ENCODE assay signal across 13 cellular contexts in the genomic region with DNA sequence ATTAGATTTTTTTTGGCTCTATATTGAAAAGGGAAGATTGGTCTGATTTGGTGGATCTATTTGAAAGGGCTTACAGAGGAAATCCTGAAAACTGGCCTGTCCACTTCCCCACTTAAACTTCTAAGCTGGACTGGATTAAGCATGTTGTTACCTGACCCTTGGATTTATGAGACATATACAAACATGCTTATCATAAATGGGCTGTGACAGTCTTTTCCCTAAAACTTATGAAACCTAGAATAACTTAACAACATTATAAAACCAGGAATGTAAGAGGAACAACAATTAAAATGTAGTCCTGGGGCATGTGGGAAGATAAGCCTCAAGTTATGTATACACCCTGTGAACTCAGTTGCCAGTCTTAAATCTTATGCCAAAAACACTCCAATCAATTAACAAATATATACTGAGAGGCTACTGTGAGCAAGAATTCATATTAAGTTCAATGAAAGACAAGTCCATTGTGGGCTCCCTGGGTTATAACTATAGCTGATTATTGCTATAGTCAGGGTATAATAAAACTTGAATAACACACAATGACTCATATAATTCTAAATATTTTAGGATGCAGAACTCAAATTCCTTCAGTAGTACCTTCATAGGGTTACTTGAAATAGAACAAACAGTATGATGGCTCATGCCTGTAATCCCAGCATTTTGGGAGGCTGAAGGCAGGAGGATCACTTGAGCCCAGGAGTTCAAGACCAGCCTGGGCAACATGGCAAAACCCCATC.
A peak's percentile ranks its signal among the peaks of the same experiment; 100 is the strongest.
DNase-seq lines count a peak whose midpoint lies in the region; ATAC-seq and TF ChIP-seq lines count a peak whose summit lies in the region.
"Had no signal": no experiment of that assay in that cellular context is flagged by ENCODE, and none has a peak within 500 bp of the region (broad histone marks: within the 10 kb centered on the region; RNA-seq: fewer than 3 reads in every experiment).

No MANE protein-coding gene starts in this region.

- intact Hi-C loops in transverse colon (cut with DNase I; ENCODE audit: low total_unique reads), result no loop called here
- intact Hi-C loops in activated T-helper 2 cell treated with anti-CD3 and anti-CD28 coated beads, Interferon-gamma antibody, Interleukin-2, Interleukin-4, amounts not matched to agents 10 μg/mL and 5 μg/mL and 100 μg/mL, durations not matched to agents 14 hours and 24 hours and 36 hours (cut with micrococcal nuclease), result loop anchor here (5.0 to 10.0 kb wide), 4 partner anchors 38 to 642 kb away; partner anchors contain the start of gene CSNK1G1

- peaks cover 30% of the 10 kb centered on the region for H3K4me1 Mint-ChIP-seq in activated T-helper 17 cell treated with anti-CD3 and anti-CD28 coated beads, Interleukin-2, amount 50 U/mL, for 72 hours
- H3K4me1 Mint-ChIP-seq in WTC11, result peaks cover 20% of the 10 kb centered on the region
- H3K4me1 Mint-ChIP-seq in activated T-helper 2 cell treated with anti-CD3 and anti-CD28 coated beads, Interferon-gamma antibody, Interleukin-2, Interleukin-4, amounts not matched to agents 10 μg/mL and 5 μg/mL and 100 μg/mL, durations not matched to agents 14 hours and 24 hours and 36 hours (ENCODE audit: low read depth), result peaks cover 44% of the 10 kb centered on the region

- H3K27me3 Mint-ChIP-seq in activated T-helper 17 cell treated with anti-CD3 and anti-CD28 coated beads, Interleukin-2, amount 50 U/mL, for 72 hours, result no peaks in the 10 kb centered on the region
- no peaks in the 10 kb centered on the region for H3K27me3 Mint-ChIP-seq in WTC11 (ENCODE audit: low read depth)
- no peaks in the 10 kb centered on the region for H3K27me3 Mint-ChIP-seq in activated T-helper 2 cell treated with anti-CD3 and anti-CD28 coated beads, Interferon-gamma antibody, Interleukin-2, Interleukin-4, amounts not matched to agents 10 μg/mL and 5 μg/mL and 100 μg/mL, durations not matched to agents 14 hours and 24 hours and 36 hours (ENCODE audit: low read depth)
- H3K27me3 Mint-ChIP-seq: IgD-negative memory B cell, T-cell had no signal

- no peak for TF ChIP-seq EP300 in transverse colon (IDR thresholded peaks at IDR 0.05; ENCODE audit: low read depth)

- H3K36me3 ChIP-seq in iPS-18a (ENCODE audit: control insufficient read depth, low read depth, low read length), result no peaks in the 10 kb centered on the region
- no peaks in the 10 kb centered on the region for H3K36me3 ChIP-seq in transverse colon
- H3K36me3 ChIP-seq: brain microvascular endothelial cell had no signal

- peak overlapping the region; percentile 46 for H3K27ac Mint-ChIP-seq in activated T-helper 17 cell treated with anti-CD3 and anti-CD28 coated beads, Interleukin-2, amount 50 U/mL, for 72 hours
- no peak overlapping the region for H3K27ac Mint-ChIP-seq in WTC11
- no peak overlapping the region for H3K27ac Mint-ChIP-seq in activated T-helper 2 cell treated with anti-CD3 and anti-CD28 coated beads, Interferon-gamma antibody, Interleukin-2, Interleukin-4, amounts not matched to agents 10 μg/mL and 5 μg/mL and 100 μg/mL, durations not matched to agents 14 hours and 24 hours and 36 hours
- H3K27ac Mint-ChIP-seq: IgD-negative memory B cell had no signal

- TF ChIP-seq CTCF in transverse colon (IDR thresholded peaks at IDR 0.05), result no peak
- no peak for TF ChIP-seq CTCF in WTC11 (IDR thresholded peaks at IDR 0.05)

- H3K4me1 ChIP-seq in iPS-18a (ENCODE audit: control insufficient read depth, low read depth, low read length), result peaks cover 20% of the 10 kb centered on the region
- H3K4me1 ChIP-seq in transverse colon, result peaks cover 5 to 49% (median 31%) of the 10 kb centered on the region in 4 donors

- H3K27me3 ChIP-seq in iPS-18a (ENCODE audit: control insufficient read depth, insufficient read depth, low read length) (no peaks in the 10 kb centered on the region), transverse colon (no peaks in the 10 kb centered on the region)
- H3K27me3 ChIP-seq: brain microvascular endothelial cell had no signal

- no peak overlapping the region for H3K4me3 Mint-ChIP-seq in activated T-helper 17 cell treated with anti-CD3 and anti-CD28 coated beads, Interleukin-2, amount 50 U/mL, for 72 hours
- H3K4me3 Mint-ChIP-seq in WTC11, result no peak overlapping the region
- H3K4me3 Mint-ChIP-seq in activated T-helper 2 cell treated with anti-CD3 and anti-CD28 coated beads, Interferon-gamma antibody, Interleukin-2, Interleukin-4, amounts not matched to agents 10 μg/mL and 5 μg/mL and 100 μg/mL, durations not matched to agents 14 hours and 24 hours and 36 hours (ENCODE audit: low read depth), result no peak overlapping the region
- H3K4me3 Mint-ChIP-seq: IgD-negative memory B cell, T-cell had no signal

- TF ChIP-seq POLR2A in transverse colon (IDR thresholded peaks at IDR 0.05), result no peak

- peak; percentile 74 for DNase-seq in HCEC 1CT
- DNase-seq in transverse colon, result no peak
- DNase-seq in NCI-H69 (lab: John Stamatoyannopoulos, UW), result no peak
- DNase-seq in WTC11 (ENCODE audit: low spot score), result no peak
- no peak for DNase-seq in activated T-helper 2 cell treated with anti-CD3 and anti-CD28 coated beads, Interferon-gamma antibody, Interleukin-2, Interleukin-4, amounts not matched to agents 10 μg/mL and 5 μg/mL and 100 μg/mL, durations not matched to agents 14 hours and 24 hours and 36 hours (ENCODE audit: low spot score)
- DNase-seq: activated CD4-positive, alpha-beta T cell treated with anti-CD3 and anti-CD28 coated beads for 1 hour; brain microvascular endothelial cell; NCI-H1694 treated with DMSO at 0.1 percent for 48 hours; stimulated activated naive CD4-positive, alpha-beta T cell treated with Interleukin-2 at 50 U/mL for 16 hours; T-cell had no signal

- H3K27ac ChIP-seq in iPS-18a (ENCODE audit: low read length) (peak overlapping the region; percentile 21), transverse colon (peak overlapping the region; percentile 40 to 74 (median 52))
- H3K27ac ChIP-seq: brain microvascular endothelial cell had no signal

- POLR2A ChIA-PET in WTC11 (lab: Charles Lee), result no interaction called here

- H3K36me3 Mint-ChIP-seq in activated T-helper 17 cell treated with anti-CD3 and anti-CD28 coated beads, Interleukin-2, amount 50 U/mL, for 72 hours (ENCODE audit: low read depth), result peaks cover 31% of the 10 kb centered on the region
- H3K36me3 Mint-ChIP-seq in WTC11, result 0 out of 2 replicates have a peak, but pooled peaks cover 2% of the 10 kb centered on the region
- H3K36me3 Mint-ChIP-seq in activated T-helper 2 cell treated with anti-CD3 and anti-CD28 coated beads, Interferon-gamma antibody, Interleukin-2, Interleukin-4, amounts not matched to agents 10 μg/mL and 5 μg/mL and 100 μg/mL, durations not matched to agents 14 hours and 24 hours and 36 hours (ENCODE audit: low read depth), result peaks cover 43% of the 10 kb centered on the region

- in situ Hi-C loops in transverse colon (cut with MboI; ENCODE audit: low pct_ligation_motif_present in 1 of 4, low pct_unique_long_range_greater_than_20kb in 1 of 4, low sequenced_read_pairs in 3 of 4), result no loop called here

- no peaks in the 10 kb centered on the region for H3K9me3 ChIP-seq in iPS-18a (ENCODE audit: control insufficient read depth, low read depth, low read length)
- no peaks in the 10 kb centered on the region for H3K9me3 ChIP-seq in transverse colon

- no peak overlapping the region for H3K4me3 ChIP-seq in iPS-18a (ENCODE audit: low read length)
- H3K4me3 ChIP-seq in transverse colon, result no peak overlapping the region

- CTCF ChIA-PET in WTC11 (lab: Charles Lee), result no interaction called here

- no peak overlapping the region for H3K9ac ChIP-seq in iPS-18a (ENCODE audit: low read length)

- H3K9me3 Mint-ChIP-seq in activated T-helper 17 cell treated with anti-CD3 and anti-CD28 coated beads, Interleukin-2, amount 50 U/mL, for 72 hours, result no peaks in the 10 kb centered on the region
- no peaks in the 10 kb centered on the region for H3K9me3 Mint-ChIP-seq in WTC11
- no peaks in the 10 kb centered on the region for H3K9me3 Mint-ChIP-seq in activated T-helper 2 cell treated with anti-CD3 and anti-CD28 coated beads, Interferon-gamma antibody, Interleukin-2, Interleukin-4, amounts not matched to agents 10 μg/mL and 5 μg/mL and 100 μg/mL, durations not matched to agents 14 hours and 24 hours and 36 hours
- H3K9me3 Mint-ChIP-seq: IgD-negative memory B cell, T-cell had no signal

- ATAC-seq in activated T-helper 17 cell treated with anti-CD3 and anti-CD28 coated beads, Interleukin-2, amount 50 U/mL, for 72 hours (replicated peaks), result no peak
- no peak for ATAC-seq in WTC11
- ATAC-seq: T-cell had no signal

TF ChIP-seq in WTC11, 78 proteins besides CTCF, POLR2A, EP300 and RAD21 (continues in another document):
- TF ChIP-seq, protein P1, sequence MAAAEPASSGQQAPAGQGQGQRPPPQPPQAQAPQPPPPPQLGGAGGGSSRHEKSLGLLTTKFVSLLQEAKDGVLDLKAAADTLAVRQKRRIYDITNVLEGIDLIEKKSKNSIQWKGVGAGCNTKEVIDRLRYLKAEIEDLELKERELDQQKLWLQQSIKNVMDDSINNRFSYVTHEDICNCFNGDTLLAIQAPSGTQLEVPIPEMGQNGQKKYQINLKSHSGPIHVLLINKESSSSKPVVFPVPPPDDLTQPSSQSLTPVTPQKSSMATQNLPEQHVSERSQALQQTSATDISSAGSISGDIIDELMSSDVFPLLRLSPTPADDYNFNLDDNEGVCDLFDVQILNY (CRISPR knock-in tag; IDR thresholded peaks at IDR 0.05), result no peak
- TF ChIP-seq ERG (CRISPR knock-in tag; IDR thresholded peaks at IDR 0.05) (no peak), SMAD3 (CRISPR knock-in tag; IDR thresholded peaks at IDR 0.05; ENCODE audit: borderline replicate concordance) (no peak)
